Comparison of ENCODE assay signal across 19 cellular contexts in genomic region chr3:14235896-14236295, GRCh38. TPM values are rescaled to one million over a fixed set of nuclear protein-coding genes. Genes with fewer than 3 reads are reported as not detected.
DNase-seq lines count a peak whose midpoint lies in the region; ATAC-seq, FAIRE-seq and TF ChIP-seq lines count a peak whose summit lies in the region.
"Had no signal": no experiment of that assay in that cellular context is flagged by ENCODE, and none has a peak within 500 bp of the region (broad histone marks: within the 10 kb centered on the region; RNA-seq: fewer than 3 reads in every experiment).

No MANE protein-coding gene starts in this region.

- no peaks in the 10 kb centered on the region for H3K9me3 ChIP-seq in esophagus squamous epithelium
- H3K9me3 ChIP-seq in uterus: no peaks in the 10 kb centered on the region
- H3K9me3 ChIP-seq: pancreas had no signal

- peaks cover 0 to 10% (median 0%) of the 10 kb centered on the region in 4 donors for H3K27me3 ChIP-seq in esophagus squamous epithelium
- no peaks in the 10 kb centered on the region for H3K27me3 ChIP-seq in uterus
- H3K27me3 ChIP-seq: brain microvascular endothelial cell, pancreas had no signal

- intact Hi-C loops in esophagus squamous epithelium (cut with DNase I): no loop called here
- intact Hi-C loops in uterus (cut with DNase I; ENCODE audit: low total_unique reads): no loop called here

- TF ChIP-seq POLR2A in esophagus squamous epithelium (IDR thresholded peaks at IDR 0.05) (no peak), uterus (IDR thresholded peaks at IDR 0.05) (no peak)

- H3K27ac ChIP-seq in esophagus squamous epithelium (peak overlapping the region; percentile 75 to 90 (median 84)), skin epidermis (peak overlapping the region in 12 of 21 experiments; percentile 6 to 81 (median 53)), uterus (no peak overlapping the region)
- H3K27ac ChIP-seq: brain microvascular endothelial cell, dorsolateral prefrontal cortex, pancreas, VCaP had no signal

- FAIRE-seq in RCC 7860 (lab: Jason Lieb, UNC): no peak
- FAIRE-seq: pancreas had no signal

- H3K4me1 ChIP-seq in esophagus squamous epithelium: peaks cover 18 to 48% (median 19%) of the 10 kb centered on the region in 3 donors
- no peaks in the 10 kb centered on the region for H3K4me1 ChIP-seq in uterus
- H3K4me1 ChIP-seq: pancreas had no signal

- ATAC-seq in GM21737 (IDR thresholded peaks at IDR 0.05; ENCODE audit: unreplicated experiment): no peak
- ATAC-seq: pancreas; stimulated activated memory B cell treated with anti-CD40 and anti-IgM and Interleukin-4, amounts not matched to agents 10 μg/mL and 1 μg/mL and 100 μg/mL, for 72 hours had no signal

- TF ChIP-seq CTCF in esophagus squamous epithelium (IDR thresholded peaks at IDR 0.05): no peak
- TF ChIP-seq CTCF in uterus (IDR thresholded peaks at IDR 0.05): no peak

- H3K36me3 ChIP-seq in esophagus squamous epithelium: no peaks in the 10 kb centered on the region
- H3K36me3 ChIP-seq in uterus: no peaks in the 10 kb centered on the region
- H3K36me3 ChIP-seq: brain microvascular endothelial cell, pancreas had no signal

- WGBS in esophagus squamous epithelium, 2 donors: 55 to 68% methylated on average over 4 to 7 of the region's 8 CpGs

- H3K4me3 ChIP-seq in esophagus squamous epithelium (no peak overlapping the region), skin epidermis (no peak overlapping the region), uterus (no peak overlapping the region)
- H3K4me3 ChIP-seq: dorsolateral prefrontal cortex, pancreas had no signal

- DNase-seq in LHCN-M2 (ENCODE audit: low read depth): peak; percentile 42
- DNase-seq in esophagus squamous epithelium (lab: John Stamatoyannopoulos, UW): no peak
- peak; percentile 75 for DNase-seq in islet precursor cell
- DNase-seq in RCC 7860 (ENCODE audit: low spot score): no peak
- no peak for DNase-seq in DMS153 (lab: John Stamatoyannopoulos, UW)
- no peak for DNase-seq in uterus
- DNase-seq: activated naive CD8-positive, alpha-beta T cell treated with anti-CD3 and anti-CD28 coated beads, Interleukin-2, amount 10 ng/mL, durations not matched to agents 7 days and 5 days; brain microvascular endothelial cell; CD8-positive, alpha-beta memory T cell; DMS79 treated with DMSO at 0.1 percent for 48 hours; dorsolateral prefrontal cortex; KBM-7; NCI-H1048; NCI-H524 treated with DMSO at 0.1 percent for 48 hours; pancreas had no signal

RNA-seq across cellular contexts. Expression of gene LSM3, which starts 57.3 kb away (rescaled TPM):
- total RNA-seq in LHCN-M2 (2014; rRNA removed) (22.7 and 22.8 TPM in 2 replicates), esophagus squamous epithelium (10 to 100 TPM in 3 of 4 donors, 1 to 10 TPM in 1; 6.3 to 21.5 (median 13.7) TPM), uterus (10 to 100 TPM in 3 of 4 donors, 1 to 10 TPM in 1; 10.0 to 14.1 (median 11.9) TPM)
- 19.3 TPM for polyA plus RNA-seq in LHCN-M2 (2012)

RNA-seq across cellular contexts. Expression of gene XPC, which starts 57.5 kb away (rescaled TPM):
- total RNA-seq in LHCN-M2 (2014; rRNA removed) (43.4 and 45.2 TPM in 2 replicates), esophagus squamous epithelium (10 to 100 TPM; 14.4 to 47.9 (median 30.0) TPM), uterus (10 to 100 TPM; 15.3 to 85.8 (median 48.5) TPM)
- polyA plus RNA-seq in LHCN-M2 (2012): 19.2 TPM

Comparison
In these comparisons a context has a peak if more than half of its experiments do, and no peak if none do; other contexts are left out.
1. DNase-seq: peak in LHCN-M2 (single experiment) and islet precursor cell (single experiment); none in esophagus squamous epithelium (single experiment), RCC 7860 (single experiment), DMS153 (single experiment) and uterus (0 of 2).
2. H3K27ac ChIP-seq: peak in esophagus squamous epithelium (4 of 4) and skin epidermis (12 of 21); none in uterus (0 of 2).